In the genomic region with DNA sequence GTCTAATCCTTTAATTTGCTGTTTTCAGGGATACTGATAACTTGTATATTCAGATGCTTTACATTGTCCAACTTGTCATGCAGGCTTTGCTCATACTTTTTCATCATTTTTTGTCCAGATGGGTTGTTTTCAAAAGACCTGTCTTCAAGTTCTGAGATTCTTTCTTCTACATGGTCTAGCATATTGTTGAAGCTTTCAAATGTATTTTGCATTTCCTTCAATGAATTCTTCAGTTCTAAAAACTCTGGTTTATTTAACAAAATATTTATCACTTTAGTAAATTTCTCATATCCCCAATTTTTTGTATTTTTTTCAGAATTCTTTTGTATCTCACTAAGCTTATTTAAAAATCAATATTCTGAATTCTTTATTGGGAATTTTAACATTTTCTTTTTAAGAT, we compare ENCODE assay signal across 21 cellular contexts.
"Had no signal": no experiment of that assay in that cellular context is flagged by ENCODE, and none has a peak within 500 bp of the region (broad histone marks: within the 10 kb centered on the region; RNA-seq: fewer than 3 reads in every experiment).

No MANE protein-coding gene starts in this region.

- H3K27ac ChIP-seq: coronary artery, dorsolateral prefrontal cortex, gastroesophageal sphincter, sigmoid colon, skin epidermis, stomach, thoracic aorta, transverse colon had no signal

- H3K36me3 Mint-ChIP-seq: naive thymus-derived CD4-positive, alpha-beta T cell; stimulated activated naive B cell treated with anti-CD40 and anti-IgM and Interleukin-4, amounts not matched to agents 10 μg/mL and 1 μg/mL and 100 μg/mL, for 72 hours had no signal

- H3K27ac Mint-ChIP-seq: naive thymus-derived CD4-positive, alpha-beta T cell; nephron progenitor cell; stimulated activated naive B cell treated with anti-CD40 and anti-IgM and Interleukin-4, amounts not matched to agents 10 μg/mL and 1 μg/mL and 100 μg/mL, for 72 hours had no signal

- H3K27me3 Mint-ChIP-seq: naive thymus-derived CD4-positive, alpha-beta T cell; stimulated activated naive B cell treated with anti-CD40 and anti-IgM and Interleukin-4, amounts not matched to agents 10 μg/mL and 1 μg/mL and 100 μg/mL, for 72 hours had no signal

- FAIRE-seq: endometrium had no signal

- H3K4me3 ChIP-seq: coronary artery, dorsolateral prefrontal cortex, gastroesophageal sphincter, sigmoid colon, skin epidermis, stomach, thoracic aorta, transverse colon had no signal

- H3K4me1 ChIP-seq: gastroesophageal sphincter, sigmoid colon, stomach, transverse colon had no signal

- H3K4me1 Mint-ChIP-seq: naive thymus-derived CD4-positive, alpha-beta T cell; nephron progenitor cell; stimulated activated naive B cell treated with anti-CD40 and anti-IgM and Interleukin-4, amounts not matched to agents 10 μg/mL and 1 μg/mL and 100 μg/mL, for 72 hours had no signal

- H3K4me3 Mint-ChIP-seq: naive thymus-derived CD4-positive, alpha-beta T cell; nephron progenitor cell; stimulated activated naive B cell treated with anti-CD40 and anti-IgM and Interleukin-4, amounts not matched to agents 10 μg/mL and 1 μg/mL and 100 μg/mL, for 72 hours had no signal

- H3K36me3 ChIP-seq: gastroesophageal sphincter, sigmoid colon, stomach, thoracic aorta, transverse colon had no signal

- ATAC-seq: esophagus mucosa; gastroesophageal sphincter; left lobe of liver; naive thymus-derived CD4-positive, alpha-beta T cell; stimulated activated naive B cell treated with anti-CD40 and anti-IgM and Interleukin-4, amounts not matched to agents 10 μg/mL and 1 μg/mL and 100 μg/mL, for 72 hours had no signal

- DNase-seq: dorsolateral prefrontal cortex; effector memory CD4-positive, alpha-beta T cell; glutamatergic neuron; islet precursor cell; mammary epithelial cell; naive thymus-derived CD4-positive, alpha-beta T cell; nephron progenitor cell; sigmoid colon; stimulated activated CD4-positive, alpha-beta T cell treated with anti-CD3 and anti-CD28 coated beads, Interleukin-2, amount 100 ng/mL, for 24 hours; stimulated activated CD4-positive, alpha-beta T cell treated with anti-CD3 and anti-CD28 coated beads, Interleukin-4, amount 100 ng/mL, for 4 hours; stimulated activated naive B cell treated with anti-CD40 and anti-IgM and Interleukin-4, amounts not matched to agents 10 μg/mL and 1 μg/mL and 100 μg/mL, for 72 hours; stomach; substantia nigra; transverse colon had no signal
